In the genomic region with DNA sequence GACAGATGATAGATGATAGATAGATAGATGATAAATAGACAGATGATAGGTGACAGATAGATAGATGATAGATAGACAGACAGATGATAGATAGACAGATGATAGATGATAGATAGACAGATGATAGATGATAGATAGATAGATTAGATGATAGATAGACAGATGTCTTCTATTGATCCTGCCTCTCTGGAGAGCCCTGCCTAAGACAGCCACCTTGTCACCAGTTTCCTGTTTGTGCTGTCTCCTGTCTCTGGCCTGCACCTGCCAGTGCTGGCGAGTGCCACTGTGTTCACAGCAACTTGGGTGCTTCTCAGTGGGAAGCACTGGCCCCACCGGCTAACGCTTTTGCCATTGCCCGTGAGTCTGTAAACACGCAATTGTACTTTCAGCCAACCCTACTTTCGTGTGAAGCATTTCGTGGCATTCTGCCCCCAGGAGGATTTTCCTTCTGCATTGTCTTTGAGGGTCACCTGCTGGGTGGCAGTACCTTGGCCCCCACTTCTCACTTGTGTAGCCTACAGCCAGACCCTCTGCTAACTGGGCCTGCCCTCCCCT, we compare ENCODE assay signal across 18 cellular contexts.
"Had no signal": no experiment of that assay in that cellular context is flagged by ENCODE, and none has a peak within 500 bp of the region (broad histone marks: within the 10 kb centered on the region; RNA-seq: fewer than 3 reads in every experiment).

No MANE protein-coding gene starts in this region.

- FAIRE-seq: pancreas had no signal

- H3K4me2 ChIP-seq: smooth muscle cell had no signal

- H3K27me3 ChIP-seq: pancreas, right lobe of liver, upper lobe of left lung had no signal

- H3K4me3 ChIP-seq: coronary artery, heart right ventricle, mucosa of descending colon, pancreas, right lobe of liver, smooth muscle cell, thoracic aorta, upper lobe of left lung had no signal

- ATAC-seq: activated CD4-positive, CD25-positive, alpha-beta regulatory T cell treated with anti-CD3 and anti-CD28 coated beads, Interleukin-2, amount 50 U/mL, for 24 hours; activated CD8-positive, alpha-beta T cell treated with anti-CD3 and anti-CD28 coated beads, Interleukin-2, amount 10 ng/mL, durations not matched to agents 7 days and 5 days; left colon; mucosa of descending colon had no signal

- H3K27ac ChIP-seq: coronary artery, epithelial cell of prostate, heart right ventricle, pancreas, right lobe of liver, thoracic aorta, upper lobe of left lung, VCaP had no signal

- H3K4me1 ChIP-seq: upper lobe of left lung had no signal

- H3K36me3 ChIP-seq: heart right ventricle, pancreas, right lobe of liver, thoracic aorta, upper lobe of left lung had no signal

- H3K9me3 ChIP-seq: heart right ventricle, mucosa of descending colon, pancreas, right lobe of liver, thoracic aorta, upper lobe of left lung had no signal

- DNase-seq: activated CD4-positive, alpha-beta T cell treated with anti-CD3 and anti-CD28 coated beads, Interleukin-2, amount 10 ng/mL, durations not matched to agents 7 days and 5 days; activated CD8-positive, alpha-beta T cell treated with anti-CD3 and anti-CD28 coated beads, Interleukin-2, amount 10 ng/mL, durations not matched to agents 7 days and 5 days; heart right ventricle; mesenchymal stem cell; nephron progenitor cell; stimulated activated CD4-positive, alpha-beta T cell treated with anti-CD3 and anti-CD28 coated beads, Interleukin-4, amount 100 ng/mL, for 1 hour; stimulated activated naive CD4-positive, alpha-beta T cell; upper lobe of left lung had no signal
